In genomic region chr19:55179570-55180484, GRCh38 we compare ENCODE assay signal across 7 cellular contexts. TPM values are rescaled to one million over a fixed set of nuclear protein-coding genes. Genes with fewer than 3 reads are reported as not detected.
DNase-seq lines count a peak whose midpoint lies in the region; ATAC-seq and TF ChIP-seq lines count a peak whose summit lies in the region.

TSS of gene SYT5 (minus strand) at chr19:55180289. CDS start at chr19:55179041, 1,248 bp downstream.

- no peak within 1 kb of the TSS for H3K27ac Mint-ChIP-seq in activated T-cell treated with anti-CD3 and anti-CD28 coated beads, Interleukin-2, amount 50 U/mL, for 72 hours
- H3K27ac Mint-ChIP-seq in osteocyte (ENCODE audit: unreplicated experiment), result peak within 1 kb of the TSS; percentile 66

- peak within 1 kb of the TSS; percentile 41 for H3K27ac ChIP-seq in fibroblast of lung (ENCODE audit: insufficient read depth, low read length)

- TF ChIP-seq CTCF in fibroblast of lung (conservative IDR thresholded peaks at IDR 0.05 in 1 of 2, IDR thresholded peaks at IDR 0.05 in 1 of 2; ENCODE audit: low read depth in 1 of 2, low read length in 2 of 2) (no peak), osteocyte (IDR thresholded peaks at IDR 0.05) (no peak)

- peaks cover 10% of the 10 kb centered on the region for H3K27me3 ChIP-seq in fibroblast of lung (ENCODE audit: control insufficient read depth, insufficient read depth, low read length)

- ATAC-seq in GM21529 (IDR thresholded peaks at IDR 0.05; ENCODE audit: unreplicated experiment), result peak; percentile 5
- ATAC-seq in activated T-cell treated with anti-CD3 and anti-CD28 coated beads, Interleukin-2, amount 50 U/mL, for 72 hours (replicated peaks in 1 of 2), result peak; percentile 55 to 62

- H2AFZ ChIP-seq in fibroblast of lung (ENCODE audit: low read length), result peak within 1 kb of the TSS; percentile 43

- H3K4me2 ChIP-seq in fibroblast of lung (ENCODE audit: extremely low read depth, insufficient read depth, low read length), result peak within 1 kb of the TSS; percentile 67

- H3K9ac ChIP-seq in fibroblast of lung (ENCODE audit: insufficient read depth, low read length), result peak within 1 kb of the TSS; percentile 55

- peaks cover 19% of the 10 kb centered on the region for H3K4me1 Mint-ChIP-seq in activated T-cell treated with anti-CD3 and anti-CD28 coated beads, Interleukin-2, amount 50 U/mL, for 72 hours (ENCODE audit: low read depth)
- peaks cover 13% of the 10 kb centered on the region for H3K4me1 Mint-ChIP-seq in osteocyte (ENCODE audit: unreplicated experiment)

- no peaks in the 10 kb centered on the region for H3K9me3 Mint-ChIP-seq in activated T-cell treated with anti-CD3 and anti-CD28 coated beads, Interleukin-2, amount 50 U/mL, for 72 hours
- H3K9me3 Mint-ChIP-seq in osteocyte (ENCODE audit: unreplicated experiment), result no peaks in the 10 kb centered on the region

- DNase-seq in NCI-H460 (ENCODE audit: extremely low read depth, low read depth), result peak; percentile 14
- peak; percentile 72 to 80 for DNase-seq in activated T-cell treated with anti-CD3 and anti-CD28 coated beads, Interleukin-2, amount 50 U/mL, for 72 hours
- DNase-seq in fibroblast of lung (ENCODE audit: low read depth in 2 of 2), result no peak
- no peak for DNase-seq in osteocyte (ENCODE audit: extremely low spot score, unreplicated experiment)
- no peak for DNase-seq in NCI-H187 treated with DMSO at 0.1 percent for 48 hours (lab: John Stamatoyannopoulos, UW)
- DNase-seq in SHP77 treated with DMSO at 0.1 percent for 48 hours (lab: John Stamatoyannopoulos, UW), result no peak

- H3K9me3 ChIP-seq in fibroblast of lung (ENCODE audit: control insufficient read depth, insufficient read depth, low read depth, low read length), result no peaks in the 10 kb centered on the region

- peak within 1 kb of the TSS in 3 of 4 experiments; percentile 15 to 53 (median 36) for H3K4me3 ChIP-seq in fibroblast of lung (replicated peaks in 1 of 4; ENCODE audit: control extremely low read depth in 1 of 4, insufficient read depth in 1 of 4, low read depth in 3 of 4, low read length in 4 of 4)

- H3K79me2 ChIP-seq in fibroblast of lung (ENCODE audit: control insufficient read depth, insufficient read depth, low read length), result no peaks in the 10 kb centered on the region

- peaks cover 68% of the 10 kb centered on the region for H3K27me3 Mint-ChIP-seq in activated T-cell treated with anti-CD3 and anti-CD28 coated beads, Interleukin-2, amount 50 U/mL, for 72 hours (ENCODE audit: low read depth)
- H3K27me3 Mint-ChIP-seq in osteocyte (ENCODE audit: unreplicated experiment), result peaks cover 31% of the 10 kb centered on the region

- H3K36me3 Mint-ChIP-seq in activated T-cell treated with anti-CD3 and anti-CD28 coated beads, Interleukin-2, amount 50 U/mL, for 72 hours (ENCODE audit: insufficient read depth in 2 of 2), result peaks cover 0 to 3% of the 10 kb centered on the region in 2 donors
- no peaks in the 10 kb centered on the region for H3K36me3 Mint-ChIP-seq in osteocyte (ENCODE audit: unreplicated experiment)

- no peaks in the 10 kb centered on the region for H4K20me1 ChIP-seq in fibroblast of lung (ENCODE audit: control insufficient read depth, extremely low read depth, insufficient read depth, low read length)

- H3K4me3 Mint-ChIP-seq in activated T-cell treated with anti-CD3 and anti-CD28 coated beads, Interleukin-2, amount 50 U/mL, for 72 hours, result peak within 1 kb of the TSS; percentile 70 to 84
- peak within 1 kb of the TSS; percentile 72 for H3K4me3 Mint-ChIP-seq in osteocyte (ENCODE audit: unreplicated experiment)

- peaks cover 8% of the 10 kb centered on the region for H3K4me1 ChIP-seq in fibroblast of lung (ENCODE audit: control insufficient read depth, extremely low read depth, insufficient read depth, low read length)

- no peaks in the 10 kb centered on the region for H3K36me3 ChIP-seq in fibroblast of lung (ENCODE audit: control insufficient read depth, insufficient read depth, low read length)

RNA-seq across cellular contexts. Expression of gene SYT5, which starts in this region (rescaled TPM):
- total RNA-seq in NCI-H460 (2014; rRNA removed; shearing (Covaris generic)), result 0.20 and 0.30 TPM in 2 replicates
- polyA plus RNA-seq in NCI-H460 (2014; cell fraction: nucleus; rRNA removed), result 0.07 TPM in 1 of 2 replicates, not detected in the other
- total RNA-seq in activated T-cell treated with anti-CD3 and anti-CD28 coated beads, Interleukin-2, amount 50 U/mL, for 72 hours, result 1 to 10 TPM in 1 of 2 donors, under 1 TPM in 1; 0.44 to 1.9 TPM
- total RNA-seq in fibroblast of lung, result 0.50 TPM in 1 of 2 replicates, not detected in the other
- 0.05 and 0.08 TPM in 2 replicates for polyA plus RNA-seq in fibroblast of lung
- 0.22 and 0.26 TPM in 2 replicates for polyA plus RNA-seq in fibroblast of lung (2012)
- polyA minus RNA-seq in fibroblast of lung (ENCODE audit: low replicate concordance), result not detected in 2 replicates
- total RNA-seq in osteocyte, result not detected in 2 replicates

Comparison
In these comparisons a context has a peak if more than half of its experiments do, and no peak if none do; other contexts are left out.
1. Peak in DNase-seq in NCI-H460; RNA of the gene not detected or under 1 TPM.
2. DNase-seq: peak in activated T-cell treated with anti-CD3 and anti-CD28 coated beads, Interleukin-2, amount 50 U/mL, for 72 hours (2 of 2); none in fibroblast of lung (0 of 2), osteocyte (single experiment), NCI-H187 treated with DMSO at 0.1 percent for 48 hours (single experiment) and SHP77 treated with DMSO at 0.1 percent for 48 hours (single experiment).